8 cellular contexts compared by ENCODE assay signal in genomic region chr1:101026394-101026788, GRCh38. TPM values are rescaled to one million over a fixed set of nuclear protein-coding genes. Genes with fewer than 3 reads are reported as not detected.
DNase-seq lines count a peak whose midpoint lies in the region; ATAC-seq and TF ChIP-seq lines count a peak whose summit lies in the region.

No MANE protein-coding gene starts in this region.

- no peaks in the 10 kb centered on the region for H3K4me1 ChIP-seq in testis

- H3K4me1 Mint-ChIP-seq in activated CD4-positive, alpha-beta T cell treated with anti-CD3 and anti-CD28 coated beads, Interleukin-2, amount 10 ng/mL, durations not matched to agents 24 days and 14 days = peaks cover 46% of the 10 kb centered on the region
- peaks cover 55% of the 10 kb centered on the region for H3K4me1 Mint-ChIP-seq in activated T-helper 2 cell treated with anti-CD3 and anti-CD28 coated beads, Interferon-gamma antibody, Interleukin-2, Interleukin-4, amounts not matched to agents 10 μg/mL and 5 μg/mL and 100 μg/mL, durations not matched to agents 14 hours and 24 hours and 36 hours (ENCODE audit: low read depth)
- peaks cover 31 to 58% of the 10 kb centered on the region in 2 donors for H3K4me1 Mint-ChIP-seq in immature natural killer cell

- no peak for TF ChIP-seq POLR2A in testis (IDR thresholded peaks at IDR 0.05)

- H3K36me3 Mint-ChIP-seq in activated CD4-positive, alpha-beta T cell treated with anti-CD3 and anti-CD28 coated beads, Interleukin-2, amount 10 ng/mL, durations not matched to agents 24 days and 14 days (ENCODE audit: low read depth) = peaks cover 53% of the 10 kb centered on the region
- peaks cover 65% of the 10 kb centered on the region for H3K36me3 Mint-ChIP-seq in activated T-helper 2 cell treated with anti-CD3 and anti-CD28 coated beads, Interferon-gamma antibody, Interleukin-2, Interleukin-4, amounts not matched to agents 10 μg/mL and 5 μg/mL and 100 μg/mL, durations not matched to agents 14 hours and 24 hours and 36 hours (ENCODE audit: low read depth)
- peaks cover 4 to 14% (median 4%) of the 10 kb centered on the region in 3 donors for H3K36me3 Mint-ChIP-seq in immature natural killer cell

- H3K27me3 ChIP-seq in testis = no peaks in the 10 kb centered on the region

- H3K36me3 ChIP-seq in testis (ENCODE audit: low read depth, missing control alignments) = no peaks in the 10 kb centered on the region

- peak overlapping the region; percentile 100 for H3K4me3 Mint-ChIP-seq in activated CD4-positive, alpha-beta T cell treated with anti-CD3 and anti-CD28 coated beads, Interleukin-2, amount 10 ng/mL, durations not matched to agents 24 days and 14 days
- H3K4me3 Mint-ChIP-seq in activated T-helper 2 cell treated with anti-CD3 and anti-CD28 coated beads, Interferon-gamma antibody, Interleukin-2, Interleukin-4, amounts not matched to agents 10 μg/mL and 5 μg/mL and 100 μg/mL, durations not matched to agents 14 hours and 24 hours and 36 hours (ENCODE audit: low read depth) = peak overlapping the region; percentile 99
- peak overlapping the region; percentile 90 to 99 (median 94) for H3K4me3 Mint-ChIP-seq in immature natural killer cell

- 35 to 44% methylated on average over 5 of the region's 5 CpGs for WGBS in testis, 2 donors

- peak overlapping the region; percentile 64 to 72 for H3K4me3 ChIP-seq in testis

- no peak for ATAC-seq in GM19035 (IDR thresholded peaks at IDR 0.05; ENCODE audit: unreplicated experiment)

- H3K9me3 ChIP-seq in testis = no peaks in the 10 kb centered on the region

- DNase-seq in activated CD4-positive, alpha-beta T cell treated with anti-CD3 and anti-CD28 coated beads, Interleukin-2, amount 10 ng/mL, durations not matched to agents 24 days and 14 days = no peak
- DNase-seq in activated CD4-positive, alpha-beta T cell treated with anti-CD3 and anti-CD28 coated beads, Interleukin-2, amount 50 U/mL, for 48 hours = no peak
- no peak for DNase-seq in activated T-helper 2 cell treated with anti-CD3 and anti-CD28 coated beads, Interferon-gamma antibody, Interleukin-2, Interleukin-4, amounts not matched to agents 10 μg/mL and 5 μg/mL and 100 μg/mL, durations not matched to agents 14 hours and 24 hours and 36 hours (ENCODE audit: low spot score)
- DNase-seq in immature natural killer cell (no peak), testis (no peak), amniotic stem cell (lab: John Stamatoyannopoulos, UW) (no peak)
- no peak for DNase-seq in activated CD4-positive, alpha-beta T cell treated with anti-CD3 and anti-CD28 coated beads, Interleukin-2, amount 50 U/mL, for 1 hour

- peak overlapping the region; percentile 98 for H3K27ac Mint-ChIP-seq in activated CD4-positive, alpha-beta T cell treated with anti-CD3 and anti-CD28 coated beads, Interleukin-2, amount 10 ng/mL, durations not matched to agents 24 days and 14 days
- H3K27ac Mint-ChIP-seq in activated T-helper 2 cell treated with anti-CD3 and anti-CD28 coated beads, Interferon-gamma antibody, Interleukin-2, Interleukin-4, amounts not matched to agents 10 μg/mL and 5 μg/mL and 100 μg/mL, durations not matched to agents 14 hours and 24 hours and 36 hours = peak overlapping the region; percentile 94
- peak overlapping the region; percentile 91 to 98 (median 97) for H3K27ac Mint-ChIP-seq in immature natural killer cell

- no peaks in the 10 kb centered on the region for H3K27me3 Mint-ChIP-seq in activated CD4-positive, alpha-beta T cell treated with anti-CD3 and anti-CD28 coated beads, Interleukin-2, amount 10 ng/mL, durations not matched to agents 24 days and 14 days
- no peaks in the 10 kb centered on the region for H3K27me3 Mint-ChIP-seq in activated T-helper 2 cell treated with anti-CD3 and anti-CD28 coated beads, Interferon-gamma antibody, Interleukin-2, Interleukin-4, amounts not matched to agents 10 μg/mL and 5 μg/mL and 100 μg/mL, durations not matched to agents 14 hours and 24 hours and 36 hours (ENCODE audit: low read depth)
- peaks cover 0 to 15% (median 3%) of the 10 kb centered on the region in 3 donors for H3K27me3 Mint-ChIP-seq in immature natural killer cell (ENCODE audit: low read depth in 3 of 3)

- intact Hi-C loops in activated CD4-positive, alpha-beta T cell treated with anti-CD3 and anti-CD28 coated beads, Interleukin-2, amount 10 ng/mL, durations not matched to agents 24 days and 14 days (cut with micrococcal nuclease) = loop anchor here (5.0 to 10.0 kb wide), 5 partner anchors 56 to 572 kb away; no protein-coding TSS in a partner anchor
- intact Hi-C loops in activated T-helper 2 cell treated with anti-CD3 and anti-CD28 coated beads, Interferon-gamma antibody, Interleukin-2, Interleukin-4, amounts not matched to agents 10 μg/mL and 5 μg/mL and 100 μg/mL, durations not matched to agents 14 hours and 24 hours and 36 hours (cut with micrococcal nuclease) = loop anchor here (1.0 to 5.0 kb wide), 5 partner anchors 18 to 259 kb away; no protein-coding TSS in a partner anchor
- intact Hi-C loops in testis (cut with DNase I; ENCODE audit: low total_unique reads) = no loop called here

- TF ChIP-seq CTCF in testis (IDR thresholded peaks at IDR 0.05) = no peak

- no peak overlapping the region for H3K27ac ChIP-seq in testis

- H3K9me3 Mint-ChIP-seq in activated CD4-positive, alpha-beta T cell treated with anti-CD3 and anti-CD28 coated beads, Interleukin-2, amount 10 ng/mL, durations not matched to agents 24 days and 14 days = peaks cover 11% of the 10 kb centered on the region
- peaks cover 4% of the 10 kb centered on the region for H3K9me3 Mint-ChIP-seq in activated T-helper 2 cell treated with anti-CD3 and anti-CD28 coated beads, Interferon-gamma antibody, Interleukin-2, Interleukin-4, amounts not matched to agents 10 μg/mL and 5 μg/mL and 100 μg/mL, durations not matched to agents 14 hours and 24 hours and 36 hours
- no peaks in the 10 kb centered on the region for H3K9me3 Mint-ChIP-seq in immature natural killer cell

RNA-seq across cellular contexts. Expression of gene DPH5, which starts 0.8 kb away (rescaled TPM):
- total RNA-seq in activated CD4-positive, alpha-beta T cell treated with anti-CD3 and anti-CD28 coated beads, Interleukin-2, amount 10 ng/mL, durations not matched to agents 24 days and 14 days = 37.5 and 41.0 TPM in 2 replicates
- total RNA-seq in activated T-helper 2 cell treated with anti-CD3 and anti-CD28 coated beads, Interferon-gamma antibody, Interleukin-2, Interleukin-4, amounts not matched to agents 10 μg/mL and 5 μg/mL and 100 μg/mL, durations not matched to agents 14 hours and 24 hours and 36 hours = 33.5 and 40.0 TPM in 2 replicates
- polyA plus RNA-seq in immature natural killer cell = 10 to 100 TPM; 30.2 to 32.8 (median 32.0) TPM
- 10 to 100 TPM; 18.2 to 26.9 TPM for total RNA-seq in testis
- 25.2 TPM for polyA plus RNA-seq in testis (ENCODE audit: insufficient read depth, low read depth, low replicate concordance)
